ENCODE assay signal across 19 cellular contexts in the genomic region with DNA sequence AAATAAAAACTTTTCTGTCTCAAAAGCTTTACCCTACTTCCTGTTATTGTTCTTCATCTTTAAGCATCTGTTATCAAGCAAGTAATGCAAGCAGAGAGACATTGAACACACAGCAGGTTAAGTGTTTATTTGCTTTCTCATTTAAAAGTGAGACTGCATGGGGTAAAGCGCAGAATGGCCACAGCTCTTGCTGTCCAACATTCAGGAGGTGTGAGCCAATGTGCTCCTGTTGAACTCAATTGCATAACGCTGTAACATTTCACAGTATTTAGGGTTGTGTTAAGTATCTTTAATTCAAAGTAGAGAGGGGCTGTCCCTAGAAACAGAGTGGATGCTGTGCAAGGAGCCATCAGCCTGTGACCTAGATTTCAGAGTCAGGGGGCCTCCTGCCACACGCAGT.
DNase-seq lines count a peak whose midpoint lies in the region; ATAC-seq and TF ChIP-seq lines count a peak whose summit lies in the region.
"Had no signal": no experiment of that assay in that cellular context is flagged by ENCODE, and none has a peak within 500 bp of the region (broad histone marks: within the 10 kb centered on the region; RNA-seq: fewer than 3 reads in every experiment).

No MANE protein-coding gene starts in this region.

- ATAC-seq in mucosa of descending colon (peak; percentile 65), HG03108 (IDR thresholded peaks at IDR 0.05; ENCODE audit: unreplicated experiment) (no peak)
- ATAC-seq: activated T-cell treated with anti-CD3 and anti-CD28 coated beads, Interleukin-2, amount 50 U/mL, for 72 hours; gastroesophageal sphincter; HCT116; T-helper 17 cell had no signal

- no peak for TF ChIP-seq CTCF in astrocyte of the spinal cord (IDR thresholded peaks at IDR 0.05; ENCODE audit: low read depth, low read length)
- TF ChIP-seq CTCF in mucosa of descending colon (IDR thresholded peaks at IDR 0.05) = no peak

- H3K9me3 ChIP-seq in mucosa of descending colon = no peaks in the 10 kb centered on the region
- H3K9me3 ChIP-seq: gastroesophageal sphincter, lower lobe of right lung, pancreas, sigmoid colon had no signal

- DNase-seq in G401 (ENCODE audit: low spot score) = peak; percentile 7
- DNase-seq in NCI-H1417 (lab: John Stamatoyannopoulos, UW) = peak in 2 of 3 experiments; percentile 82 to 96
- DNase-seq in astrocyte of the spinal cord (ENCODE audit: low read depth, low spot score) = peak; percentile 1
- DNase-seq in mucosa of descending colon = no peak
- DNase-seq in anterior cingulate cortex (lab: John Stamatoyannopoulos, UW) = no peak
- no peak for DNase-seq in cerebellar cortex (ENCODE audit: low spot score)
- DNase-seq: activated B cell treated with CpG ODN at 0.5 μM for 24 hours; activated T-cell treated with anti-CD3 and anti-CD28 coated beads, Interleukin-2, amount 50 U/mL, for 72 hours; KBM-7; lower lobe of right lung; OCI-M1; pancreas; SHP77 treated with DMSO at 0.1 percent for 48 hours; sigmoid colon; stimulated activated CD4-positive, alpha-beta T cell treated with anti-CD3 and anti-CD28 coated beads, Interleukin-2, amount 100 ng/mL, for 48 hours; T-helper 17 cell had no signal

- no peaks in the 10 kb centered on the region for H3K4me1 ChIP-seq in mucosa of descending colon (ENCODE audit: low read depth)
- H3K4me1 ChIP-seq: gastroesophageal sphincter, lower lobe of right lung, pancreas had no signal

- intact Hi-C loops in mucosa of descending colon (cut with DNase I, micrococcal nuclease) = loop anchor here in 1 of 2 donors (2.0 kb wide), 1 partner anchor 69 kb away; no protein-coding TSS in a partner anchor

- in situ Hi-C loops in G401 (cut with HindIII; ENCODE audit: low sequenced_read_pairs) (no loop called here), astrocyte of the spinal cord (cut with HindIII; ENCODE audit: low sequenced_read_pairs) (no loop called here)

- H3K4me3 ChIP-seq in astrocyte of the spinal cord (ENCODE audit: low read depth, low read length) (no peak overlapping the region), mucosa of descending colon (no peak overlapping the region)
- H3K4me3 ChIP-seq: gastroesophageal sphincter, lower lobe of right lung, pancreas, sigmoid colon had no signal

- no peaks in the 10 kb centered on the region for H3K36me3 ChIP-seq in mucosa of descending colon (ENCODE audit: low read depth)
- H3K36me3 ChIP-seq: gastroesophageal sphincter, lower lobe of right lung, pancreas, sigmoid colon had no signal

Comparison
In these comparisons a context has a peak if more than half of its experiments do, and no peak if none do; other contexts are left out.
1. DNase-seq: peak in G401 (single experiment), NCI-H1417 (2 of 3) and astrocyte of the spinal cord (single experiment); none in mucosa of descending colon (0 of 3), anterior cingulate cortex (0 of 58) and cerebellar cortex (single experiment).